Comparison of ENCODE assay signal across 9 cellular contexts in genomic region chr16:29620591-29620990, GRCh38. TPM values are rescaled to one million over a fixed set of nuclear protein-coding genes. Genes with fewer than 3 reads are reported as not detected.
A peak's percentile ranks its signal among the peaks of the same experiment; 100 is the strongest.
DNase-seq lines count a peak whose midpoint lies in the region; ATAC-seq and TF ChIP-seq lines count a peak whose summit lies in the region.
"Not testable (repeated sequence)": the region's sequence is repeated elsewhere in the genome, so short reads cannot be mapped to it uniquely, and the experiment has no call there.
"Had no signal": no experiment of that assay in that cellular context is flagged by ENCODE, and none has a peak within 500 bp of the region (broad histone marks: within the 10 kb centered on the region; RNA-seq: fewer than 3 reads in every experiment).

No MANE protein-coding gene starts in this region.

- peak in 2 of 3 donors; percentile 23 to 47 for DNase-seq in CD4-positive, CD25-positive, alpha-beta regulatory T cell
- not testable (repeated sequence) for DNase-seq in GM20000 (ENCODE audit: low spot score); natural killer cell
- DNase-seq in NCI-H69 (lab: John Stamatoyannopoulos, UW) (peak; percentile 56), germinal center (ENCODE audit: low spot score) (peak; percentile 4)
- peak; percentile 44 for DNase-seq in activated naive CD4-positive, alpha-beta T cell treated with anti-CD3 and anti-CD28 coated beads, Interleukin-2, amount 50 U/mL, for 16 hours
- peak in 1 of 2 donors; percentile 50 for DNase-seq in stimulated activated naive CD8-positive, alpha-beta T cell treated with anti-CD3 and anti-CD28 coated beads, Interleukin-15, amount 100 ng/mL, for 72 hours

- H3K4me3 Mint-ChIP-seq in CD4-positive, CD25-positive, alpha-beta regulatory T cell; natural killer cell; stimulated activated naive CD8-positive, alpha-beta T cell treated with anti-CD3 and anti-CD28 coated beads, Interleukin-15, amount 100 ng/mL, for 72 hours: not testable (repeated sequence)

- TF ChIP-seq CTCF in GM20000 (IDR thresholded peaks at IDR 0.05; ENCODE audit: extremely low read depth, missing control alignments) = peak; percentile 30
- TF ChIP-seq CTCF in natural killer cell (IDR thresholded peaks at IDR 0.05) = not testable (repeated sequence)

- H3K4me3 ChIP-seq in CD4-positive, CD25-positive, alpha-beta regulatory T cell (ENCODE audit: low read depth, low read length) = not testable (repeated sequence)

- not testable (repeated sequence) for H3K9me3 ChIP-seq in CD4-positive, CD25-positive, alpha-beta regulatory T cell (ENCODE audit: control insufficient read depth in 2 of 2, low read length in 2 of 2)

- not testable (repeated sequence) for H3K36me3 Mint-ChIP-seq in CD4-positive, CD25-positive, alpha-beta regulatory T cell; natural killer cell

- H3K36me3 ChIP-seq in CD4-positive, CD25-positive, alpha-beta regulatory T cell (ENCODE audit: control insufficient read depth, insufficient read depth, low read length) = not testable (repeated sequence)

- intact Hi-C loops in natural killer cell (cut with micrococcal nuclease) = loop anchor here (10.0 kb wide), 1 partner anchor 506 kb away; no protein-coding TSS in a partner anchor

- H3K27ac ChIP-seq in CD4-positive, CD25-positive, alpha-beta regulatory T cell (ENCODE audit: insufficient read depth, low read length, poor library complexity, severe bottlenecking) = not testable (repeated sequence)

- H3K27ac Mint-ChIP-seq in CD4-positive, CD25-positive, alpha-beta regulatory T cell; natural killer cell; stimulated activated naive CD8-positive, alpha-beta T cell treated with anti-CD3 and anti-CD28 coated beads, Interleukin-15, amount 100 ng/mL, for 72 hours: not testable (repeated sequence)

- not testable (repeated sequence) for H3K4me1 Mint-ChIP-seq in CD4-positive, CD25-positive, alpha-beta regulatory T cell; natural killer cell; stimulated activated naive CD8-positive, alpha-beta T cell treated with anti-CD3 and anti-CD28 coated beads, Interleukin-15, amount 100 ng/mL, for 72 hours

- not testable (repeated sequence) for H3K27me3 Mint-ChIP-seq in CD4-positive, CD25-positive, alpha-beta regulatory T cell; natural killer cell (ENCODE audit: low read depth in 2 of 2); stimulated activated naive CD8-positive, alpha-beta T cell treated with anti-CD3 and anti-CD28 coated beads, Interleukin-15, amount 100 ng/mL, for 72 hours

- peak in 1 of 2 donors; percentile 53 for ATAC-seq in CD4-positive, CD25-positive, alpha-beta regulatory T cell (ENCODE audit: low read depth in 2 of 2)
- peak; percentile 56 to 65 for ATAC-seq in activated CD4-positive, CD25-positive, alpha-beta regulatory T cell treated with anti-CD3 and anti-CD28 coated beads, Interleukin-2, amount 50 U/mL, for 24 hours
- peak in 2 of 3 donors; percentile 48 to 52 for ATAC-seq in natural killer cell
- ATAC-seq in stimulated activated naive CD8-positive, alpha-beta T cell treated with anti-CD3 and anti-CD28 coated beads, Interleukin-15, amount 100 ng/mL, for 72 hours = peak; percentile 86

- not testable (repeated sequence) for H3K27me3 ChIP-seq in CD4-positive, CD25-positive, alpha-beta regulatory T cell (ENCODE audit: control insufficient read depth, insufficient read depth, low read length)

- not testable (repeated sequence) for H3K9me3 Mint-ChIP-seq in CD4-positive, CD25-positive, alpha-beta regulatory T cell; natural killer cell; stimulated activated naive CD8-positive, alpha-beta T cell treated with anti-CD3 and anti-CD28 coated beads, Interleukin-15, amount 100 ng/mL, for 72 hours

- H3K4me1 ChIP-seq in CD4-positive, CD25-positive, alpha-beta regulatory T cell (ENCODE audit: control insufficient read depth, insufficient read depth, low read length, poor library complexity, severe bottlenecking) = not testable (repeated sequence)

RNA-seq across cellular contexts. Expression of gene SPN, which starts 42.5 kb away (rescaled TPM):
- 149 TPM for total RNA-seq in CD4-positive, CD25-positive, alpha-beta regulatory T cell
- polyA plus RNA-seq in CD4-positive, CD25-positive, alpha-beta regulatory T cell = 100 to 1,000 TPM; 103 to 135 (median 126) TPM
- 100 to 1,000 TPM; 373 to 439 (median 435) TPM for total RNA-seq in natural killer cell
- total RNA-seq: osteocyte had no signal

RNA-seq across cellular contexts. Expression of gene QPRT, which starts 58.4 kb away (rescaled TPM):
- 2.4 TPM for total RNA-seq in CD4-positive, CD25-positive, alpha-beta regulatory T cell
- polyA plus RNA-seq in CD4-positive, CD25-positive, alpha-beta regulatory T cell = 1 to 10 TPM in 1 of 4 donors, under 1 TPM in 3; 0.53 to 2.1 (median 0.69) TPM
- 1 to 10 TPM; 2.5 to 6.3 (median 4.7) TPM for total RNA-seq in natural killer cell
